22 cellular contexts compared by ENCODE assay signal in the genomic region with DNA sequence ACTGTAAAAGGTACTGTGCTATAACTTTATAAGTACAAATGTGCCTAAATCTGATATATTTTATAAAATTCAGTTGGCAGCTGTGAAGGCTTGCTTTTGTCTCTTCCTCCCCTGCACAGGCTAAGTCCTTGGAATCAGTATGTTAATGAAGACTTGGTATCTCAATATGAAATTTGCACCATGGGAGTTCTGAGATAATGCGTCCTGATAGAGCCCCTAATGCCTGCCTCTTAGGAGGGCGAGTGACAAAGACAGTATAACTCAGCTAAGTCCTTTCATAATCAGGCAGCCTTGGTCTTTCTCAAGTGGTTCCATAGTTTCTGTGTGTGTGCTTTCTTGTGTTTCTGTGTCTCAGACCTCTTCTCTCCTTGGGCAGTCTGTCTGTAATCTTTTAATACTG.
"Had no signal": no experiment of that assay in that cellular context is flagged by ENCODE, and none has a peak within 500 bp of the region (broad histone marks: within the 10 kb centered on the region; RNA-seq: fewer than 3 reads in every experiment).

No MANE protein-coding gene starts in this region.

- H3K36me3 Mint-ChIP-seq: natural killer cell treated with Interleukin-12 subunit alpha and Interleukin-12 subunit beta and Interleukin-15 and Interleukin-18, amount 100 ng/mL, for 72 hours; stimulated activated memory B cell treated with anti-CD40 and anti-IgM and Interleukin-4, amounts not matched to agents 10 μg/mL and 1 μg/mL and 100 μg/mL, for 72 hours had no signal

- H3K9me3 Mint-ChIP-seq: dendritic cell treated with granulocyte-macrophage colony-stimulating factor and Interleukin-4, amounts not matched to agents 40 ng/mL and 50 ng/mL, for 4 days; effector memory CD8-positive, alpha-beta T cell; natural killer cell treated with Interleukin-12 subunit alpha and Interleukin-12 subunit beta and Interleukin-15 and Interleukin-18, amount 100 ng/mL, for 72 hours; stimulated activated memory B cell treated with anti-CD40 and anti-IgM and Interleukin-4, amounts not matched to agents 10 μg/mL and 1 μg/mL and 100 μg/mL, for 72 hours; stimulated activated naive CD8-positive, alpha-beta T cell treated with anti-CD3 and anti-CD28 coated beads, Interleukin-15, Interleukin-2, amounts not matched to agents 100 ng/mL and 50 ng/mL, for 24 hours had no signal

- H3K27ac Mint-ChIP-seq: dendritic cell treated with granulocyte-macrophage colony-stimulating factor and Interleukin-4, amounts not matched to agents 40 ng/mL and 50 ng/mL, for 4 days; natural killer cell treated with Interleukin-12 subunit alpha and Interleukin-12 subunit beta and Interleukin-15 and Interleukin-18, amount 100 ng/mL, for 72 hours; stimulated activated memory B cell treated with anti-CD40 and anti-IgM and Interleukin-4, amounts not matched to agents 10 μg/mL and 1 μg/mL and 100 μg/mL, for 72 hours; stimulated activated naive CD8-positive, alpha-beta T cell treated with anti-CD3 and anti-CD28 coated beads, Interleukin-15, Interleukin-2, amounts not matched to agents 100 ng/mL and 50 ng/mL, for 24 hours had no signal

- DNase-seq: effector memory CD8-positive, alpha-beta T cell; gastrocnemius medialis; heart right ventricle; islet precursor cell; mammary epithelial cell; midbrain; posterior cingulate gyrus; spleen; stimulated activated CD4-positive, alpha-beta T cell treated with anti-CD3 and anti-CD28 coated beads, Interleukin-15, amount 100 ng/mL, for 24 hours; stimulated activated CD4-positive, alpha-beta T cell treated with anti-CD3 and anti-CD28 coated beads, Interleukin-1b, Interleukin-23, amount 100 ng/mL, for 48 hours; stimulated activated CD4-positive, alpha-beta T cell treated with anti-CD3 and anti-CD28 coated beads, Interleukin-4, amount 100 ng/mL, for 24 hours; tibial artery had no signal

- H3K4me3 ChIP-seq: esophagus muscularis mucosa, gastrocnemius medialis, heart right ventricle, spleen, tibial artery had no signal

- FAIRE-seq: colon had no signal

- H3K4me3 Mint-ChIP-seq: dendritic cell treated with granulocyte-macrophage colony-stimulating factor and Interleukin-4, amounts not matched to agents 40 ng/mL and 50 ng/mL, for 4 days; effector memory CD8-positive, alpha-beta T cell; natural killer cell treated with Interleukin-12 subunit alpha and Interleukin-12 subunit beta and Interleukin-15 and Interleukin-18, amount 100 ng/mL, for 72 hours; stimulated activated memory B cell treated with anti-CD40 and anti-IgM and Interleukin-4, amounts not matched to agents 10 μg/mL and 1 μg/mL and 100 μg/mL, for 72 hours; stimulated activated naive CD8-positive, alpha-beta T cell treated with anti-CD3 and anti-CD28 coated beads, Interleukin-15, Interleukin-2, amounts not matched to agents 100 ng/mL and 50 ng/mL, for 24 hours had no signal

- H3K27ac ChIP-seq: epithelial cell of prostate, esophagus muscularis mucosa, gastrocnemius medialis, heart right ventricle, neutrophil, spleen, tibial artery had no signal

- H3K27me3 ChIP-seq: esophagus muscularis mucosa, gastrocnemius medialis, heart right ventricle, neutrophil, spleen, tibial artery had no signal

- H3K36me3 ChIP-seq: esophagus muscularis mucosa, gastrocnemius medialis, heart right ventricle, neutrophil, spleen, tibial artery had no signal

- ATAC-seq: effector memory CD8-positive, alpha-beta T cell; gastrocnemius medialis; heart right ventricle; left lobe of liver; natural killer cell treated with Interleukin-12 subunit alpha and Interleukin-12 subunit beta and Interleukin-15 and Interleukin-18, amount 100 ng/mL, for 72 hours; sciatic nerve; stimulated activated memory B cell treated with anti-CD40 and anti-IgM and Interleukin-4, amounts not matched to agents 10 μg/mL and 1 μg/mL and 100 μg/mL, for 72 hours had no signal

- H3K27me3 Mint-ChIP-seq: dendritic cell treated with granulocyte-macrophage colony-stimulating factor and Interleukin-4, amounts not matched to agents 40 ng/mL and 50 ng/mL, for 4 days; effector memory CD8-positive, alpha-beta T cell; natural killer cell treated with Interleukin-12 subunit alpha and Interleukin-12 subunit beta and Interleukin-15 and Interleukin-18, amount 100 ng/mL, for 72 hours; stimulated activated memory B cell treated with anti-CD40 and anti-IgM and Interleukin-4, amounts not matched to agents 10 μg/mL and 1 μg/mL and 100 μg/mL, for 72 hours; stimulated activated naive CD8-positive, alpha-beta T cell treated with anti-CD3 and anti-CD28 coated beads, Interleukin-15, Interleukin-2, amounts not matched to agents 100 ng/mL and 50 ng/mL, for 24 hours had no signal

- H3K9me3 ChIP-seq: esophagus muscularis mucosa, gastrocnemius medialis, heart right ventricle, neutrophil, spleen, tibial artery had no signal
